15 cellular contexts compared by ENCODE assay signal in the genomic region with DNA sequence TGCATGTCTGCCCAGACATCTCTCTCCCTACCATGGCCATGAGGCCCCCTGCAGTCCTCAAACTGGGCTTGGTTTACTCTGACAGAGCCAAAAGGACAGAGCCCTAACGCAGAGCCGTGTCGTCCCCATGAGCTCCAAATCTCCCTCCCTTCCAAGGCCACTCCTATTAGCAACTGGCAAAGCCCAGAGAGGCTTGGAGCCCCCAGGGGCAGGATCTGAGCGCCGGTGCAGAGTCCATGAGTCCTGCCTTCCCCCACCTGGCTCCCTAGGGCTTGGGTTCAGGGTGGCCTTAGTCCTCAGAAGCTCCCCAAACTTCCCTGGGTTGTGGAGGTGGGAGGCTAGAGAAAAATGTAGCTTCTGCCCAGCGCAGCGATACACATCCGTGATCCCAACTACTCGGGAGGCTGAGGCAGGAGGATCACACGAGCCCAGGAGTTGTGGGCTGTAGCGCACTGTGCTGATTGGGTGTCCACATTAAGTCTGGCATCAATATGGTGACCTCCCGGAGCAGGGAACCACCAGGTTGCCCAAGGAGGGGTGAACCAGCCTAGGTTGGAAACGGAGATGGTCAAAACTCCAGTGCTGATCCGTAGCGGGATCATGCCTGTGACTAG. TPM values are rescaled to one million over a fixed set of nuclear protein-coding genes. Genes with fewer than 3 reads are reported as not detected.
"Had no signal": no experiment of that assay in that cellular context is flagged by ENCODE, and none has a peak within 500 bp of the region (broad histone marks: within the 10 kb centered on the region; RNA-seq: fewer than 3 reads in every experiment).

No MANE protein-coding gene starts in this region.

- H3K27me3 ChIP-seq: esophagus muscularis mucosa, right atrium auricular region, suprapubic skin, upper lobe of right lung had no signal

- ATAC-seq: activated CD8-positive, alpha-beta T cell treated with anti-CD3 and anti-CD28 coated beads, Interleukin-2, amount 10 ng/mL, durations not matched to agents 7 days and 5 days; stimulated activated naive CD8-positive, alpha-beta T cell treated with anti-CD3 and anti-CD28 coated beads, Interleukin-15, Interleukin-2, amounts not matched to agents 100 U/mL and 50 U/mL, for 24 hours; upper lobe of right lung had no signal

- H3K36me3 ChIP-seq: esophagus muscularis mucosa, right atrium auricular region, suprapubic skin, upper lobe of right lung had no signal

- DNase-seq: activated CD4-positive, alpha-beta T cell treated with anti-CD3 and anti-CD28 coated beads, Interleukin-2, amount 10 ng/mL, durations not matched to agents 24 days and 14 days; activated CD4-positive, CD25-positive, alpha-beta regulatory T cell; activated CD8-positive, alpha-beta memory T cell treated with anti-CD3 and anti-CD28 coated beads, Interleukin-2, amount 50 U/mL, for 4 hours; activated CD8-positive, alpha-beta T cell treated with anti-CD3 and anti-CD28 coated beads, Interleukin-2, amount 10 ng/mL, durations not matched to agents 7 days and 5 days; activated effector memory CD4-positive, alpha-beta T cell treated with anti-CD3 and anti-CD28 coated beads, Interleukin-2, amount 50 U/mL, for 16 hours; activated T-cell treated with anti-CD3 and anti-CD28 coated beads, Interleukin-2, amount 50 U/mL, for 48 hours; amniotic stem cell; small intestine; stimulated activated CD4-positive, alpha-beta T cell treated with anti-CD3 and anti-CD28 coated beads, Interleukin-4, amount 100 ng/mL, for 4 hours; stimulated activated CD8-positive, alpha-beta memory T cell treated with anti-CD3 and anti-CD28 coated beads, Interleukin-4, amount 100 ng/mL, for 48 hours; stimulated activated naive CD8-positive, alpha-beta T cell treated with anti-CD3 and anti-CD28 coated beads, Interleukin-15, Interleukin-2, amounts not matched to agents 100 U/mL and 50 U/mL, for 24 hours; upper lobe of right lung had no signal

- H3K4me3 ChIP-seq: esophagus muscularis mucosa, right atrium auricular region, suprapubic skin, upper lobe of right lung had no signal

- H3K9me3 ChIP-seq: esophagus muscularis mucosa, right atrium auricular region, suprapubic skin, upper lobe of right lung had no signal

- H3K27ac ChIP-seq: esophagus muscularis mucosa, right atrium auricular region, suprapubic skin, upper lobe of right lung had no signal

RNA-seq across cellular contexts. Expression of a gene that starts 52.9 kb away (rescaled TPM):
- total RNA-seq: activated CD8-positive, alpha-beta T cell treated with anti-CD3 and anti-CD28 coated beads, Interleukin-2, amount 10 ng/mL, durations not matched to agents 7 days and 5 days had no signal
